ENCODE assay signal across 16 cellular contexts in genomic region chr1:24971539-24971938, GRCh38. TPM values are rescaled to one million over a fixed set of nuclear protein-coding genes. Genes with fewer than 3 reads are reported as not detected.
DNase-seq lines count a peak whose midpoint lies in the region; ATAC-seq and TF ChIP-seq lines count a peak whose summit lies in the region.
"Had no signal": no experiment of that assay in that cellular context is flagged by ENCODE, and none has a peak within 500 bp of the region (broad histone marks: within the 10 kb centered on the region; RNA-seq: fewer than 3 reads in every experiment).

No MANE protein-coding gene starts in this region.

- no peak for ATAC-seq in heart right ventricle
- ATAC-seq: esophagus mucosa had no signal

- no peak overlapping the region for H3K9ac ChIP-seq in GM23248

- H3K4me3 Mint-ChIP-seq in T-helper 1 cell treated with Interleukin-12 subunit alpha and Interleukin-12 subunit beta and Interleukin-4 antibody, amounts not matched to agents 30 μg/mL and 1 μg/mL, for 36 hours, result no peak overlapping the region
- peak overlapping the region; percentile 80 for H3K4me3 Mint-ChIP-seq in activated naive CD8-positive, alpha-beta T cell
- H3K4me3 Mint-ChIP-seq in nephron progenitor cell, result no peak overlapping the region

- no peaks in the 10 kb centered on the region for H3K27me3 Mint-ChIP-seq in T-helper 1 cell treated with Interleukin-12 subunit alpha and Interleukin-12 subunit beta and Interleukin-4 antibody, amounts not matched to agents 30 μg/mL and 1 μg/mL, for 36 hours (ENCODE audit: low read depth)
- H3K27me3 Mint-ChIP-seq in activated naive CD8-positive, alpha-beta T cell, result no peaks in the 10 kb centered on the region
- peaks cover 34% of the 10 kb centered on the region for H3K27me3 Mint-ChIP-seq in nephron progenitor cell (ENCODE audit: low read depth, poor library complexity)

- peaks cover 24% of the 10 kb centered on the region for H3K36me3 Mint-ChIP-seq in T-helper 1 cell treated with Interleukin-12 subunit alpha and Interleukin-12 subunit beta and Interleukin-4 antibody, amounts not matched to agents 30 μg/mL and 1 μg/mL, for 36 hours (ENCODE audit: low read depth)
- H3K36me3 Mint-ChIP-seq in activated naive CD8-positive, alpha-beta T cell, result peaks cover 13% of the 10 kb centered on the region
- peaks cover 22% of the 10 kb centered on the region for H3K36me3 Mint-ChIP-seq in nephron progenitor cell (ENCODE audit: low read depth)

- DNase-seq in T-helper 1 cell, result no peak
- no peak for DNase-seq in nephron progenitor cell
- DNase-seq in NCI-H446 (lab: John Stamatoyannopoulos, UW), result no peak
- no peak for DNase-seq in GM23248
- no peak for DNase-seq in heart right ventricle
- DNase-seq: 8988T; NK-92 treated with Interleukin-12 subunit alpha and Interleukin-12 subunit beta, amount 100 ng/mL, for 24 hours; SHP77 treated with DMSO at 0.1 percent for 48 hours had no signal

- no peak for TF ChIP-seq CTCF in nephron progenitor cell (IDR thresholded peaks at IDR 0.05)
- no peak for TF ChIP-seq CTCF in heart right ventricle (IDR thresholded peaks at IDR 0.05)

- H3K27ac ChIP-seq in KOPT-K1 (ENCODE audit: low read depth, low read length, poor library complexity, severe bottlenecking) (peak overlapping the region; percentile 50), GM23248 (no peak overlapping the region), heart right ventricle (no peak overlapping the region)
- H3K27ac ChIP-seq: heart left ventricle had no signal

- H3K27me3 ChIP-seq in GM23248 (replicated peaks; ENCODE audit: insufficient read depth) (no peaks in the 10 kb centered on the region), heart right ventricle (peaks cover 0 to 59% (median 39%) of the 10 kb centered on the region in 7 donors)

- intact Hi-C loops in heart right ventricle (cut with DNase I), result no loop called here

- no peaks in the 10 kb centered on the region for H3F3A ChIP-seq in GM23248 (ENCODE audit: insufficient read depth)

- peaks cover 17% of the 10 kb centered on the region; the same call in 1 of the 2 replicates for H3K4me1 ChIP-seq in GM23248 (ENCODE audit: insufficient read depth)
- peaks cover 0 to 8% (median 0%) of the 10 kb centered on the region in 9 donors for H3K4me1 ChIP-seq in heart right ventricle

- peak overlapping the region; percentile 64 for H3K27ac Mint-ChIP-seq in T-helper 1 cell treated with Interleukin-12 subunit alpha and Interleukin-12 subunit beta and Interleukin-4 antibody, amounts not matched to agents 30 μg/mL and 1 μg/mL, for 36 hours
- peak overlapping the region; percentile 97 for H3K27ac Mint-ChIP-seq in activated naive CD8-positive, alpha-beta T cell
- peak overlapping the region; percentile 58 for H3K27ac Mint-ChIP-seq in nephron progenitor cell
- H3K27ac Mint-ChIP-seq: progenitor cell of endocrine pancreas had no signal

- peaks cover 60% of the 10 kb centered on the region for H3K4me1 Mint-ChIP-seq in T-helper 1 cell treated with Interleukin-12 subunit alpha and Interleukin-12 subunit beta and Interleukin-4 antibody, amounts not matched to agents 30 μg/mL and 1 μg/mL, for 36 hours (ENCODE audit: low read depth)
- peaks cover 77% of the 10 kb centered on the region for H3K4me1 Mint-ChIP-seq in activated naive CD8-positive, alpha-beta T cell (ENCODE audit: low read depth)
- H3K4me1 Mint-ChIP-seq in nephron progenitor cell, result peaks cover 38% of the 10 kb centered on the region

- peaks cover 27% of the 10 kb centered on the region for H3K9me3 ChIP-seq in KOPT-K1 (ENCODE audit: insufficient read depth, low read length, poor library complexity, severe bottlenecking)
- no peaks in the 10 kb centered on the region for H3K9me3 ChIP-seq in GM23248 (ENCODE audit: low read depth)
- peaks cover 0 to 27% (median 12%) of the 10 kb centered on the region in 11 donors for H3K9me3 ChIP-seq in heart right ventricle

- H3K36me3 ChIP-seq in KOPT-K1 (ENCODE audit: insufficient read depth, low read length), result no peaks in the 10 kb centered on the region
- no peaks in the 10 kb centered on the region for H3K36me3 ChIP-seq in GM23248 (ENCODE audit: low read depth)
- no peaks in the 10 kb centered on the region for H3K36me3 ChIP-seq in heart right ventricle
- H3K36me3 ChIP-seq: heart left ventricle, spleen had no signal

- no peaks in the 10 kb centered on the region for H3K9me2 ChIP-seq in GM23248 (ENCODE audit: insufficient read depth)

- H2AFZ ChIP-seq in GM23248, result no peak overlapping the region

- no peaks in the 10 kb centered on the region for H3K79me2 ChIP-seq in GM23248 (ENCODE audit: insufficient read depth)

- in situ Hi-C loops in GM23248 (cut with MboI), result no loop called here

- H3K4me3 ChIP-seq in GM23248, result no peak overlapping the region
- no peak overlapping the region for H3K4me3 ChIP-seq in heart right ventricle
- H3K4me3 ChIP-seq: heart left ventricle, spleen had no signal

- WGBS in GM23248 (ENCODE audit: low coverage in 1 of 2, low lambda C conversion rate in 2 of 2, missing lambda C conversion rate in 2 of 2), 2 experiments, result 72% methylated on average over 7 of the region's 7 CpGs
- WGBS in heart right ventricle, 2 donors, result 70 to 73% methylated on average over 7 of the region's 7 CpGs

- H4K20me1 ChIP-seq in GM23248 (ENCODE audit: insufficient read depth), result no peaks in the 10 kb centered on the region

- peaks cover 29% of the 10 kb centered on the region for H3K9me3 Mint-ChIP-seq in T-helper 1 cell treated with Interleukin-12 subunit alpha and Interleukin-12 subunit beta and Interleukin-4 antibody, amounts not matched to agents 30 μg/mL and 1 μg/mL, for 36 hours
- peaks cover 11% of the 10 kb centered on the region for H3K9me3 Mint-ChIP-seq in activated naive CD8-positive, alpha-beta T cell (ENCODE audit: low read depth)
- peaks cover 35% of the 10 kb centered on the region for H3K9me3 Mint-ChIP-seq in nephron progenitor cell

- H3K4me2 ChIP-seq in GM23248 (ENCODE audit: unreplicated experiment), result no peak overlapping the region

RNA-seq across cellular contexts. Expression of gene RUNX3, which starts 41.5 kb away (rescaled TPM):
- total RNA-seq in GM23248 (2014; rRNA removed; shearing (Covaris generic)), result 0.43 and 2.7 TPM in 2 replicates
- polyA plus RNA-seq in GM23248 (2016; fragmentation: Nextera tagmentation; extraction: Ambion mirVana) (1.3 and 1.4 TPM in 2 replicates), heart right ventricle (under 1 TPM; 0.07 to 0.35 TPM)
- 1 to 10 TPM in 2 of 10 donors, under 1 TPM in 8; 0.15 to 5.9 (median 0.40) TPM for total RNA-seq in heart right ventricle
- total RNA-seq: dermis blood vessel endothelial cell, progenitor cell of endocrine pancreas had no signal
